14 cellular contexts compared by ENCODE assay signal in genomic region chr4:22179124-22179874, GRCh38.
DNase-seq lines count a peak whose midpoint lies in the region; ATAC-seq and TF ChIP-seq lines count a peak whose summit lies in the region.
"Had no signal": no experiment of that assay in that cellular context is flagged by ENCODE, and none has a peak within 500 bp of the region (broad histone marks: within the 10 kb centered on the region; RNA-seq: fewer than 3 reads in every experiment).

No MANE protein-coding gene starts in this region.

- H3K4me3 ChIP-seq in SJSA1, result no peak overlapping the region
- H3K4me3 ChIP-seq in fibroblast of lung (replicated peaks in 1 of 4; ENCODE audit: control extremely low read depth in 1 of 4, insufficient read depth in 1 of 4, low read depth in 3 of 4, low read length in 4 of 4), result no peak overlapping the region
- no peak overlapping the region for H3K4me3 ChIP-seq in CD8-positive, alpha-beta memory T cell (ENCODE audit: low read length)

- H3K36me3 Mint-ChIP-seq in CD8-positive, alpha-beta memory T cell, result peaks cover 0 to 1% (median 0%) of the 10 kb centered on the region in 3 donors
- H3K36me3 Mint-ChIP-seq: activated CD8-positive, alpha-beta memory T cell treated with anti-CD3 and anti-CD28 coated beads, Interleukin-2, amount 10 ng/mL, durations not matched to agents 7 days and 5 days had no signal

- CTCF ChIA-PET in CD8-positive, alpha-beta memory T cell (lab: Charles Lee), result no interaction called here

- ATAC-seq in GM19452 (IDR thresholded peaks at IDR 0.05; ENCODE audit: unreplicated experiment) (no peak), GM18502 (IDR thresholded peaks at IDR 0.05; ENCODE audit: poor library complexity, unreplicated experiment) (no peak)
- ATAC-seq: activated CD8-positive, alpha-beta memory T cell treated with anti-CD3 and anti-CD28 coated beads, Interleukin-2, amount 10 ng/mL, durations not matched to agents 7 days and 5 days; esophagus mucosa; HepG2 had no signal

- POLR2A ChIA-PET in CD8-positive, alpha-beta memory T cell (lab: Charles Lee), result no interaction called here

- no peak overlapping the region for H2AFZ ChIP-seq in fibroblast of lung (ENCODE audit: low read length)

- H3K9ac ChIP-seq in fibroblast of lung (ENCODE audit: insufficient read depth, low read length), result no peak overlapping the region

- H3K79me2 ChIP-seq in fibroblast of lung (ENCODE audit: control insufficient read depth, insufficient read depth, low read length), result no peaks in the 10 kb centered on the region

- H3K27me3 Mint-ChIP-seq in CD8-positive, alpha-beta memory T cell, result no peaks in the 10 kb centered on the region
- H3K27me3 Mint-ChIP-seq: activated CD8-positive, alpha-beta memory T cell treated with anti-CD3 and anti-CD28 coated beads, Interleukin-2, amount 10 ng/mL, durations not matched to agents 7 days and 5 days; stimulated activated naive CD8-positive, alpha-beta T cell treated with anti-CD3 and anti-CD28 coated beads, Interleukin-15, Interleukin-2, amounts not matched to agents 100 ng/mL and 50 ng/mL, for 24 hours had no signal

- H3K4me1 Mint-ChIP-seq in CD8-positive, alpha-beta memory T cell, result no peaks in the 10 kb centered on the region
- H3K4me1 Mint-ChIP-seq: activated CD8-positive, alpha-beta memory T cell treated with anti-CD3 and anti-CD28 coated beads, Interleukin-2, amount 10 ng/mL, durations not matched to agents 7 days and 5 days had no signal

- H3K27ac ChIP-seq in SJSA1 (no peak overlapping the region; the same call in 1 of the 2 replicates), fibroblast of lung (ENCODE audit: insufficient read depth, low read length) (no peak overlapping the region)
- no peak overlapping the region for H3K27ac ChIP-seq in CD8-positive, alpha-beta memory T cell (ENCODE audit: low read depth, low read length)

- H4K20me1 ChIP-seq in fibroblast of lung (ENCODE audit: control insufficient read depth, extremely low read depth, insufficient read depth, low read length), result no peaks in the 10 kb centered on the region

- no peak for TF ChIP-seq CTCF in fibroblast of lung (conservative IDR thresholded peaks at IDR 0.05 in 1 of 2, IDR thresholded peaks at IDR 0.05 in 1 of 2; ENCODE audit: low read depth in 1 of 2, low read length in 2 of 2)

- H3K4me1 ChIP-seq in SJSA1 (replicated peaks), result peaks cover 5% of the 10 kb centered on the region
- H3K4me1 ChIP-seq in fibroblast of lung (ENCODE audit: control insufficient read depth, extremely low read depth, insufficient read depth, low read length), result no peaks in the 10 kb centered on the region
- no peaks in the 10 kb centered on the region for H3K4me1 ChIP-seq in CD8-positive, alpha-beta memory T cell (ENCODE audit: insufficient read depth, low read length)

- no peaks in the 10 kb centered on the region for H3K27me3 ChIP-seq in SJSA1 (replicated peaks)
- no peaks in the 10 kb centered on the region for H3K27me3 ChIP-seq in fibroblast of lung (ENCODE audit: control insufficient read depth, insufficient read depth, low read length)
- no peaks in the 10 kb centered on the region for H3K27me3 ChIP-seq in CD8-positive, alpha-beta memory T cell (ENCODE audit: insufficient read depth, low read length, poor library complexity, severe bottlenecking)

- no peaks in the 10 kb centered on the region for H3K36me3 ChIP-seq in SJSA1
- no peaks in the 10 kb centered on the region for H3K36me3 ChIP-seq in fibroblast of lung (ENCODE audit: control insufficient read depth, insufficient read depth, low read length)
- no peaks in the 10 kb centered on the region for H3K36me3 ChIP-seq in CD8-positive, alpha-beta memory T cell (ENCODE audit: insufficient read depth, low read length)

- H3K9me3 ChIP-seq in SJSA1 (replicated peaks) (no peaks in the 10 kb centered on the region), fibroblast of lung (ENCODE audit: control insufficient read depth, insufficient read depth, low read depth, low read length) (no peaks in the 10 kb centered on the region)
- H3K9me3 ChIP-seq in CD8-positive, alpha-beta memory T cell (ENCODE audit: low read length), result no peaks in the 10 kb centered on the region

- H3K4me2 ChIP-seq in fibroblast of lung (ENCODE audit: extremely low read depth, insufficient read depth, low read length), result peak overlapping the region; percentile 9

- DNase-seq in GM04503 (ENCODE audit: low read depth) (peak; percentile 81), SJSA1 (ENCODE audit: low read depth in 1 of 2, low spot score in 2 of 2) (peak; percentile 2 to 33), fibroblast of lung (ENCODE audit: low read depth in 2 of 2) (peak; percentile 90 to 98), renal cortical epithelial cell (ENCODE audit: low read depth) (peak; percentile 89), NCI-H446 (lab: John Stamatoyannopoulos, UW) (no peak)
- no peak for DNase-seq in CD8-positive, alpha-beta memory T cell
- DNase-seq: activated CD8-positive, alpha-beta memory T cell treated with anti-CD3 and anti-CD28 coated beads, Interleukin-2, amount 10 ng/mL, durations not matched to agents 7 days and 5 days; NCI-H1694; T-helper 2 cell had no signal

- no peak overlapping the region for H3K27ac Mint-ChIP-seq in CD8-positive, alpha-beta memory T cell
- H3K27ac Mint-ChIP-seq: activated CD8-positive, alpha-beta memory T cell treated with anti-CD3 and anti-CD28 coated beads, Interleukin-2, amount 10 ng/mL, durations not matched to agents 7 days and 5 days; stimulated activated naive CD8-positive, alpha-beta T cell treated with anti-CD3 and anti-CD28 coated beads, Interleukin-15, Interleukin-2, amounts not matched to agents 100 ng/mL and 50 ng/mL, for 24 hours had no signal

- peaks cover 1 to 7% (median 5%) of the 10 kb centered on the region in 5 donors for H3K9me3 Mint-ChIP-seq in CD8-positive, alpha-beta memory T cell

- H3K4me3 Mint-ChIP-seq in CD8-positive, alpha-beta memory T cell, result no peak overlapping the region
- H3K4me3 Mint-ChIP-seq: activated CD8-positive, alpha-beta memory T cell treated with anti-CD3 and anti-CD28 coated beads, Interleukin-2, amount 10 ng/mL, durations not matched to agents 7 days and 5 days; stimulated activated naive CD8-positive, alpha-beta T cell treated with anti-CD3 and anti-CD28 coated beads, Interleukin-15, Interleukin-2, amounts not matched to agents 100 ng/mL and 50 ng/mL, for 24 hours had no signal

Comparison
In these comparisons a context has a peak if more than half of its experiments do, and no peak if none do; other contexts are left out.
1. DNase-seq: peak in GM04503 (single experiment), SJSA1 (2 of 2), fibroblast of lung (2 of 2) and renal cortical epithelial cell (single experiment); none in CD8-positive, alpha-beta memory T cell (0 of 5) and NCI-H446 (0 of 2).